Comparison of ENCODE assay signal across 2 cellular contexts in genomic region chr10:101829561-101830315, GRCh38.
TF ChIP-seq lines count a peak whose summit lies in the region.

No MANE protein-coding gene starts in this region.

TF ChIP-seq in A549, 52 proteins besides CTCF, POLR2A, EP300 and RAD21:
- TF ChIP-seq HDAC2 (IDR thresholded peaks at IDR 0.05) = no peak
- no peak for TF ChIP-seq PHF8 (IDR thresholded peaks at IDR 0.05; ENCODE audit: borderline replicate concordance, low read depth)
- TF ChIP-seq, protein P1, sequence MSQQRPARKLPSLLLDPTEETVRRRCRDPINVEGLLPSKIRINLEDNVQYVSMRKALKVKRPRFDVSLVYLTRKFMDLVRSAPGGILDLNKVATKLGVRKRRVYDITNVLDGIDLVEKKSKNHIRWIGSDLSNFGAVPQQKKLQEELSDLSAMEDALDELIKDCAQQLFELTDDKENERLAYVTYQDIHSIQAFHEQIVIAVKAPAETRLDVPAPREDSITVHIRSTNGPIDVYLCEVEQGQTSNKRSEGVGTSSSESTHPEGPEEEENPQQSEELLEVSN (IDR thresholded peaks at IDR 0.05; ENCODE audit: borderline replicate concordance, low read depth) = no peak
- TF ChIP-seq, protein P2, sequence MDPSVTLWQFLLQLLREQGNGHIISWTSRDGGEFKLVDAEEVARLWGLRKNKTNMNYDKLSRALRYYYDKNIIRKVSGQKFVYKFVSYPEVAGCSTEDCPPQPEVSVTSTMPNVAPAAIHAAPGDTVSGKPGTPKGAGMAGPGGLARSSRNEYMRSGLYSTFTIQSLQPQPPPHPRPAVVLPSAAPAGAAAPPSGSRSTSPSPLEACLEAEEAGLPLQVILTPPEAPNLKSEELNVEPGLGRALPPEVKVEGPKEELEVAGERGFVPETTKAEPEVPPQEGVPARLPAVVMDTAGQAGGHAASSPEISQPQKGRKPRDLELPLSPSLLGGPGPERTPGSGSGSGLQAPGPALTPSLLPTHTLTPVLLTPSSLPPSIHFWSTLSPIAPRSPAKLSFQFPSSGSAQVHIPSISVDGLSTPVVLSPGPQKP (IDR thresholded peaks at IDR 0.05; ENCODE audit: low read depth, low read length) = no peak
- TF ChIP-seq KDM5A (IDR thresholded peaks at IDR 0.05) = no peak
- no peak for TF ChIP-seq RCOR1 (IDR thresholded peaks at IDR 0.05; ENCODE audit: low read depth, low read length)
- TF ChIP-seq TFCP2L1 (CRISPR knock-in tag; IDR thresholded peaks at IDR 0.05) = no peak
- TF ChIP-seq, protein P3, sequence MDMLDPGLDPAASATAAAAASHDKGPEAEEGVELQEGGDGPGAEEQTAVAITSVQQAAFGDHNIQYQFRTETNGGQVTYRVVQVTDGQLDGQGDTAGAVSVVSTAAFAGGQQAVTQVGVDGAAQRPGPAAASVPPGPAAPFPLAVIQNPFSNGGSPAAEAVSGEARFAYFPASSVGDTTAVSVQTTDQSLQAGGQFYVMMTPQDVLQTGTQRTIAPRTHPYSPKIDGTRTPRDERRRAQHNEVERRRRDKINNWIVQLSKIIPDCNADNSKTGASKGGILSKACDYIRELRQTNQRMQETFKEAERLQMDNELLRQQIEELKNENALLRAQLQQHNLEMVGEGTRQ (IDR thresholded peaks at IDR 0.05) = no peak
- no peak for TF ChIP-seq CHD4 (IDR thresholded peaks at IDR 0.05; ENCODE audit: borderline replicate concordance)
- TF ChIP-seq MAFK (IDR thresholded peaks at IDR 0.05; ENCODE audit: partially characterized antibody) = no peak
- no peak for TF ChIP-seq ESRRA (IDR thresholded peaks at IDR 0.05; ENCODE audit: borderline replicate concordance, low read length)
- no peak for TF ChIP-seq ZNF302 (CRISPR knock-in tag; IDR thresholded peaks at IDR 0.05)
- no peak for TF ChIP-seq NFE2L2 (conservative IDR thresholded peaks at IDR 0.05; ENCODE audit: low read length)
- TF ChIP-seq MAZ (IDR thresholded peaks at IDR 0.05; ENCODE audit: borderline replicate concordance, low read depth, low read length) = no peak
- TF ChIP-seq SMC3 (IDR thresholded peaks at IDR 0.05) = no peak
- no peak for TF ChIP-seq REST (IDR thresholded peaks at IDR 0.05)
- TF ChIP-seq NPAS2 (CRISPR knock-in tag; IDR thresholded peaks at IDR 0.05; ENCODE audit: borderline replicate concordance) = no peak
- TF ChIP-seq ZSCAN20 (CRISPR knock-in tag; IDR thresholded peaks at IDR 0.05) = no peak
- TF ChIP-seq RFX5 (IDR thresholded peaks at IDR 0.05) = no peak
- no peak for TF ChIP-seq MAX (IDR thresholded peaks at IDR 0.05)

TF ChIP-seq in H1, 55 proteins besides CTCF, POLR2A, EP300 and RAD21:
- TF ChIP-seq SP1 (IDR thresholded peaks at IDR 0.05; ENCODE audit: low read depth, low read length) = no peak
- TF ChIP-seq, protein P1 (IDR thresholded peaks at IDR 0.05) = no peak
- no peak for TF ChIP-seq CBX5 (IDR thresholded peaks at IDR 0.05; ENCODE audit: low read depth, low read length)
- peak in 1 of 2 experiments; percentile 62; a peak in 1 of 4 replicates for TF ChIP-seq SIN3A (conservative IDR thresholded peaks at IDR 0.05 in 1 of 2, IDR thresholded peaks at IDR 0.05 in 1 of 2; ENCODE audit: low read depth in 1 of 2, low read length in 2 of 2)
- peak; percentile 92 for TF ChIP-seq SAP30 (IDR thresholded peaks at IDR 0.05; ENCODE audit: insufficient read depth, insufficient replicate concordance, low read length)
